Comparison of ENCODE assay signal across 15 cellular contexts in the genomic region with DNA sequence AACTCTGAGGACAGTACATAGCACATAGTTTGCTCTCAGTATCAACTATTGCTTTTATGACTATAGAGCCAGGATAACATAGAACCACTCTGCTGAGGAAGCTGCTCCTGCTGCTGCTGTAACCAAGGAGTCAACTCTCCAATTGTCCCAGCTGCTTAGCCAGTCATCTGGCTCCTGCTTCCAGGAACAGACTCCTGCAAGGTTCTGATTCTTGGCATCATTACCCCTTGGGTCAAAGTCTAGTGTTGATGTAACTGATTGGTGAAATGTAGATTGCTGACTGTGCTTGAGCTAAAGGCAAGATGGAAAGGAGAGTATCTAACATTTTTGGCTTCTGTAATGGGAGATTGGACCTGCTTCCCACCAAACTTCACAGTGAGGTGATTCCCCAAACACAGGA.
A peak's percentile ranks its signal among the peaks of the same experiment; 100 is the strongest.
DNase-seq lines count a peak whose midpoint lies in the region; ATAC-seq and TF ChIP-seq lines count a peak whose summit lies in the region.
"Had no signal": no experiment of that assay in that cellular context is flagged by ENCODE, and none has a peak within 500 bp of the region (broad histone marks: within the 10 kb centered on the region; RNA-seq: fewer than 3 reads in every experiment).

No MANE protein-coding gene starts in this region.

- no peaks in the 10 kb centered on the region for H3K4me1 ChIP-seq in body of pancreas
- H3K4me1 ChIP-seq: BLaER1 treated with 17β-estradiol and CSF1 and Interleukin-3, amounts not matched to agents 10 nM and 100 nM had no signal

- H3K9me3 Mint-ChIP-seq in type B pancreatic cell = peaks cover 5% of the 10 kb centered on the region
- H3K9me3 Mint-ChIP-seq: GM23338, H9 had no signal

- H3K4me3 ChIP-seq in body of pancreas = no peak overlapping the region
- H3K4me3 ChIP-seq in epithelial cell of proximal tubule (ENCODE audit: low read depth, low read length) = no peak overlapping the region
- H3K4me3 ChIP-seq: BLaER1 treated with 17β-estradiol and CSF1 and Interleukin-3, amounts not matched to agents 10 nM and 100 nM; GM23338 had no signal

- H3K4me3 Mint-ChIP-seq in type B pancreatic cell = peak overlapping the region; percentile 0
- H3K4me3 Mint-ChIP-seq: B cell; CD8-positive, alpha-beta T cell; GM23338; H9 had no signal

- no peak for TF ChIP-seq POLR2A in body of pancreas (IDR thresholded peaks at IDR 0.05)

- H3K36me3 ChIP-seq in body of pancreas (replicated peaks in 1 of 2; ENCODE audit: insufficient read depth in 1 of 2, low read depth in 2 of 2) = no peaks in the 10 kb centered on the region
- H3K36me3 ChIP-seq: BLaER1 treated with 17β-estradiol and CSF1 and Interleukin-3, amounts not matched to agents 10 nM and 100 nM had no signal

- H3K9me3 ChIP-seq in body of pancreas = no peaks in the 10 kb centered on the region
- H3K9me3 ChIP-seq: BLaER1 treated with 17β-estradiol and CSF1 and Interleukin-3, amounts not matched to agents 10 nM and 100 nM had no signal

- peak overlapping the region; percentile 88 for H3K27ac Mint-ChIP-seq in type B pancreatic cell
- H3K27ac Mint-ChIP-seq: B cell; CD8-positive, alpha-beta T cell; GM23338; H9 had no signal

- H3K36me3 Mint-ChIP-seq in type B pancreatic cell = no peaks in the 10 kb centered on the region
- H3K36me3 Mint-ChIP-seq: CD8-positive, alpha-beta T cell had no signal

- DNase-seq in body of pancreas (peak; percentile 12 to 34 (median 18)), epithelial cell of proximal tubule (ENCODE audit: low read depth) (peak; percentile 4), mucosa of gallbladder (ENCODE audit: low spot score) (peak; percentile 55), type B pancreatic cell (ENCODE audit: extremely low spot score, unreplicated experiment) (no peak), cerebellar nuclear complex (lab: John Stamatoyannopoulos, UW) (no peak), NCI-H1930 (lab: John Stamatoyannopoulos, UW) (no peak)
- DNase-seq: Calu3; CD8-positive, alpha-beta T cell; DMS79 treated with DMSO at 0.1 percent for 48 hours; GF-D8; H9 had no signal

- H3K27me3 ChIP-seq in body of pancreas = no peaks in the 10 kb centered on the region
- H3K27me3 ChIP-seq: BLaER1 treated with 17β-estradiol and CSF1 and Interleukin-3, amounts not matched to agents 10 nM and 100 nM had no signal

- no peaks in the 10 kb centered on the region for H3K4me1 Mint-ChIP-seq in type B pancreatic cell (ENCODE audit: unreplicated experiment)
- H3K4me1 Mint-ChIP-seq: B cell, GM23338, H9 had no signal

- no peaks in the 10 kb centered on the region for H3K27me3 Mint-ChIP-seq in type B pancreatic cell
- H3K27me3 Mint-ChIP-seq: B cell had no signal

- TF ChIP-seq CTCF in body of pancreas (IDR thresholded peaks at IDR 0.05) = no peak
- no peak for TF ChIP-seq CTCF in epithelial cell of proximal tubule (conservative IDR thresholded peaks at IDR 0.05; ENCODE audit: low read depth, low read length)
- TF ChIP-seq CTCF in type B pancreatic cell (conservative IDR thresholded peaks at IDR 0.05) = no peak

- intact Hi-C loops in body of pancreas (cut with DNase I) = no loop called here

- peak; percentile 62 for ATAC-seq in body of pancreas
- ATAC-seq: CD8-positive, alpha-beta T cell; GM23338; HepG2 had no signal

- no peak overlapping the region for H3K27ac ChIP-seq in body of pancreas
- H3K27ac ChIP-seq: BLaER1 treated with 17β-estradiol and CSF1 and Interleukin-3, amounts not matched to agents 10 nM and 100 nM had no signal

Comparison
In these comparisons a context has a peak if more than half of its experiments do, and no peak if none do; other contexts are left out.
1. DNase-seq: peak in body of pancreas (4 of 4), epithelial cell of proximal tubule (single experiment) and mucosa of gallbladder (single experiment); none in type B pancreatic cell (single experiment), cerebellar nuclear complex (0 of 2) and NCI-H1930 (0 of 2).